Comparison of ENCODE assay signal across 8 cellular contexts in the genomic region with DNA sequence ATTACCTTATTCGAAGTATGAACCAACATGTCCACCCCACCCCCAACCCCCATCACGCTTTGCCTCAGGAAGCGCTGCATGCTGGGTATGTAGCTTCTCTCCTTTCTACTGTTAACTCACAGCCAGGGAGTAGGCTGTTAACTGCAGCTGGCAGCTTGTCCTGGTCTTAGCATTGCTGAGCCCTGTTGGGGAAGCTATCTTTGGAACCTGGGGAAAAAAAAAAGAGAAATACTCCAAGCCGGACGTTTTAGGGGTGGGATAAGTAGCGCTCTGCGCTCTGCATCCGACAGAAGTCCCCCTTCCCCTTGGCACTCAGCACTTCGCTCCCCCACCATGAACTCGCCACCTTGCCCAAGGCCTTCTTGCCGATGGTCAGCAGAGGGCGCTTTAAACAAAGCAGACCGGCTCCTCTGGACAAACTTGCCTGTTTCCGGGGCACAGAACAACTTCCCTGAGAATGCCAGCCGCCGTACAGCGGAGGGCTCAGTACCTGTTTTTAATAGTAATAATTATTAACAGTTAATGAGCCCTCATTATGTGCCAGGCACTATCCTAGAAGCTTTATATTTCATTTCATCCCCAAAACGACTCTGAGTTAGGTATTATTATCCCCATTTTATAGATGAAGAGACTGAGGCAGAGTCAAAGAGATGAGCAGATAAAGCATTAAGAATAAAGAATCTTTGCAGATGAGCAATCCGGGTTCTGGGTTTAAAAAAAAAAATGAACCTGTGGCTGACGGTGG. TPM values are rescaled to one million over a fixed set of nuclear protein-coding genes. Genes with fewer than 3 reads are reported as not detected.
DNase-seq lines count a peak whose midpoint lies in the region; ATAC-seq and TF ChIP-seq lines count a peak whose summit lies in the region.

No MANE protein-coding gene starts in this region.

- peaks cover 5% of the 10 kb centered on the region; the same call in 1 of the 2 replicates for H3F3A ChIP-seq in GM23338 (replicated peaks; ENCODE audit: low read depth)

- ATAC-seq in GM23338 = peak; percentile 61
- ATAC-seq in sciatic nerve = peak; percentile 85

- no peaks in the 10 kb centered on the region; the same call in 2 of the 3 replicates for H3K9me3 Mint-ChIP-seq in GM23338

- no peak overlapping the region for H3K27ac Mint-ChIP-seq in GM23338

- H3K9me2 ChIP-seq in GM23338 (ENCODE audit: insufficient read depth) = no peaks in the 10 kb centered on the region

- H3K4me2 ChIP-seq in GM23338 = peak overlapping the region; percentile 80

- no peak overlapping the region for H3K27ac ChIP-seq in C4-2B
- H3K27ac ChIP-seq in GM23338 (ENCODE audit: low read depth) = no peak overlapping the region

- peak; percentile 93 for TF ChIP-seq CTCF in C4-2B (conservative IDR thresholded peaks at IDR 0.05)
- TF ChIP-seq CTCF in GM23338 (conservative IDR thresholded peaks at IDR 0.05; ENCODE audit: low read depth in 2 of 2) = peak; percentile 96

- H3K4me3 Mint-ChIP-seq in GM23338 = peak overlapping the region; percentile 75

- H3K4me1 ChIP-seq in GM23338 (ENCODE audit: insufficient read depth) = peaks cover 30% of the 10 kb centered on the region

- intact Hi-C loops in sciatic nerve (cut with DNase I) = loop anchor here (5.0 kb wide), 3 partner anchors 79 to 1774 kb away; no protein-coding TSS in a partner anchor

- peak; percentile 92 for DNase-seq in GM23338 (ENCODE audit: low spot score)
- peak; percentile 80 for DNase-seq in NCI-H2029 (lab: John Stamatoyannopoulos, UW)
- DNase-seq in T-helper 9 cell = peak; percentile 58
- DNase-seq in astrocyte of the hippocampus (ENCODE audit: low read depth, low spot score) = peak; percentile 93
- DNase-seq in iPS DF 4.7 (ENCODE audit: extremely low read depth, low spot score) = peak; percentile 74
- peak; percentile 90 for DNase-seq in sciatic nerve (ENCODE audit: low spot score)
- DNase-seq in NCI-H187 treated with DMSO at 0.1 percent for 48 hours (lab: John Stamatoyannopoulos, UW) = no peak

- no peak overlapping the region for H2AFZ ChIP-seq in GM23338

- H3K4me1 Mint-ChIP-seq in GM23338 = peaks cover 39% of the 10 kb centered on the region

- H3K27me3 ChIP-seq in GM23338 (ENCODE audit: insufficient read depth) = peaks cover 10% of the 10 kb centered on the region

- no peaks in the 10 kb centered on the region for H3K79me2 ChIP-seq in GM23338 (replicated peaks; ENCODE audit: insufficient read depth)

- H3K4me3 ChIP-seq in GM23338 = peak overlapping the region; percentile 54

- no peaks in the 10 kb centered on the region for H3K36me3 ChIP-seq in GM23338 (ENCODE audit: insufficient read depth)

- H3K27me3 Mint-ChIP-seq in GM23338 (ENCODE audit: insufficient read depth, low read depth, poor library complexity) = peaks cover 40% of the 10 kb centered on the region

- H4K20me1 ChIP-seq in GM23338 (replicated peaks; ENCODE audit: insufficient read depth) = no peaks in the 10 kb centered on the region

- no peaks in the 10 kb centered on the region for H3K36me3 Mint-ChIP-seq in GM23338 (ENCODE audit: low read depth)

TF ChIP-seq in GM23338, 12 proteins besides CTCF, POLR2A, EP300 and RAD21 (continues in another document):
- TF ChIP-seq CREB1 (CRISPR knock-in tag; IDR thresholded peaks at IDR 0.05; ENCODE audit: low read depth) (no peak), NANOG (IDR thresholded peaks at IDR 0.05; ENCODE audit: borderline replicate concordance) (no peak), ETS1 (IDR thresholded peaks at IDR 0.05) (no peak), EZH2phosphoT487 (IDR thresholded peaks at IDR 0.05; ENCODE audit: unreplicated experiment) (no peak), JUNB (IDR thresholded peaks at IDR 0.05; ENCODE audit: unreplicated experiment) (no peak), STAT1 (IDR thresholded peaks at IDR 0.05; ENCODE audit: unreplicated experiment) (no peak), ZNF331 (CRISPR knock-in tag; IDR thresholded peaks at IDR 0.05; ENCODE audit: low read depth) (no peak), ZNF114 (CRISPR knock-in tag; IDR thresholded peaks at IDR 0.05) (no peak)
- TF ChIP-seq, protein P1, sequence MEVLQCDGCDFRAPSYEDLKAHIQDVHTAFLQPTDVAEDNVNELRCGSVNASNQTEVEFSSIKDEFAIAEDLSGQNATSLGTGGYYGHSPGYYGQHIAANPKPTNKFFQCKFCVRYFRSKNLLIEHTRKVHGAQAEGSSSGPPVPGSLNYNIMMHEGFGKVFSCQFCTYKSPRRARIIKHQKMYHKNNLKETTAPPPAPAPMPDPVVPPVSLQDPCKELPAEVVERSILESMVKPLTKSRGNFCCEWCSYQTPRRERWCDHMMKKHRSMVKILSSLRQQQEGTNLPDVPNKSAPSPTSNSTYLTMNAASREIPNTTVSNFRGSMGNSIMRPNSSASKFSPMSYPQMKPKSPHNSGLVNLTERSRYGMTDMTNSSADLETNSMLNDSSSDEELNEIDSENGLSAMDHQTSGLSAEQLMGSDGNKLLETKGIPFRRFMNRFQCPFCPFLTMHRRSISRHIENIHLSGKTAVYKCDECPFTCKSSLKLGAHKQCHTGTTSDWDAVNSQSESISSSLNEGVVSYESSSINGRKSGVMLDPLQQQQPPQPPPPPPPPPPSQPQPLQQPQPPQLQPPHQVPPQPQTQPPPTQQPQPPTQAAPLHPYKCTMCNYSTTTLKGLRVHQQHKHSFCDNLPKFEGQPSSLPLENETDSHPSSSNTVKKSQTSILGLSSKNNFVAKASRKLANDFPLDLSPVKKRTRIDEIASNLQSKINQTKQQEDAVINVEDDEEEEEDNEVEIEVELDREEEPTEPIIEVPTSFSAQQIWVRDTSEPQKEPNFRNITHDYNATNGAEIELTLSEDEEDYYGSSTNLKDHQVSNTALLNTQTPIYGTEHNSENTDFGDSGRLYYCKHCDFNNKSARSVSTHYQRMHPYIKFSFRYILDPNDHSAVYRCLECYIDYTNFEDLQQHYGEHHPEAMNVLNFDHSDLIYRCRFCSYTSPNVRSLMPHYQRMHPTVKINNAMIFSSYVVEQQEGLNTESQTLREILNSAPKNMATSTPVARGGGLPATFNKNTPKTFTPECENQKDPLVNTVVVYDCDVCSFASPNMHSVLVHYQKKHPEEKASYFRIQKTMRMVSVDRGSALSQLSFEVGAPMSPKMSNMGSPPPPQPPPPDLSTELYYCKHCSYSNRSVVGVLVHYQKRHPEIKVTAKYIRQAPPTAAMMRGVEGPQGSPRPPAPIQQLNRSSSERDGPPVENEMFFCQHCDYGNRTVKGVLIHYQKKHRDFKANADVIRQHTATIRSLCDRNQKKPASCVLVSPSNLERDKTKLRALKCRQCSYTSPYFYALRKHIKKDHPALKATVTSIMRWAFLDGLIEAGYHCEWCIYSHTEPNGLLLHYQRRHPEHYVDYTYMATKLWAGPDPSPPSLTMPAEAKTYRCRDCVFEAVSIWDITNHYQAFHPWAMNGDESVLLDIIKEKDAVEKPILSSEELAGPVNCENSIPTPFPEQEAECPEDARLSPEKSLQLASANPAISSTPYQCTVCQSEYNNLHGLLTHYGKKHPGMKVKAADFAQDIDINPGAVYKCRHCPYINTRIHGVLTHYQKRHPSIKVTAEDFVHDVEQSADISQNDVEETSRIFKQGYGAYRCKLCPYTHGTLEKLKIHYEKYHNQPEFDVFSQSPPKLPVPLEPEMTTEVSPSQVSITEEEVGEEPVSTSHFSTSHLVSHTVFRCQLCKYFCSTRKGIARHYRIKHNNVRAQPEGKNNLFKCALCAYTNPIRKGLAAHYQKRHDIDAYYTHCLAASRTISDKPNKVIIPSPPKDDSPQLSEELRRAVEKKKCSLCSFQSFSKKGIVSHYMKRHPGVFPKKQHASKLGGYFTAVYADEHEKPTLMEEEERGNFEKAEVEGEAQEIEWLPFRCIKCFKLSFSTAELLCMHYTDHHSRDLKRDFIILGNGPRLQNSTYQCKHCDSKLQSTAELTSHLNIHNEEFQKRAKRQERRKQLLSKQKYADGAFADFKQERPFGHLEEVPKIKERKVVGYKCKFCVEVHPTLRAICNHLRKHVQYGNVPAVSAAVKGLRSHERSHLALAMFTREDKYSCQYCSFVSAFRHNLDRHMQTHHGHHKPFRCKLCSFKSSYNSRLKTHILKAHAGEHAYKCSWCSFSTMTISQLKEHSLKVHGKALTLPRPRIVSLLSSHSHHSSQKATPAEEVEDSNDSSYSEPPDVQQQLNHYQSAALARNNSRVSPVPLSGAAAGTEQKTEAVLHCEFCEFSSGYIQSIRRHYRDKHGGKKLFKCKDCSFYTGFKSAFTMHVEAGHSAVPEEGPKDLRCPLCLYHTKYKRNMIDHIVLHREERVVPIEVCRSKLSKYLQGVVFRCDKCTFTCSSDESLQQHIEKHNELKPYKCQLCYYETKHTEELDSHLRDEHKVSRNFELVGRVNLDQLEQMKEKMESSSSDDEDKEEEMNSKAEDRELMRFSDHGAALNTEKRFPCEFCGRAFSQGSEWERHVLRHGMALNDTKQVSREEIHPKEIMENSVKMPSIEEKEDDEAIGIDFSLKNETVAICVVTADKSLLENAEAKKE (CRISPR knock-in tag; IDR thresholded peaks at IDR 0.05) = no peak

RNA-seq across cellular contexts. Expression of gene MDFI, which starts 35.2 kb away (rescaled TPM):
- total RNA-seq in GM23338 (2014; rRNA removed; shearing (Covaris generic)) = 41.5 and 51.4 TPM in 2 replicates
- 2.8 and 3.4 TPM in 2 replicates for polyA plus RNA-seq in GM23338 (2016; fragmentation: Nextera tagmentation; extraction: Ambion mirVana)
- total RNA-seq in sciatic nerve = 15.2 TPM

RNA-seq across cellular contexts. Expression of gene FOXP4, which starts 56.9 kb away (rescaled TPM):
- total RNA-seq in GM23338 (2014; rRNA removed; shearing (Covaris generic)) = 9.7 and 13.5 TPM in 2 replicates
- polyA plus RNA-seq in GM23338 (2016; fragmentation: Nextera tagmentation; extraction: Ambion mirVana) = 5.1 and 6.3 TPM in 2 replicates
- total RNA-seq in sciatic nerve = 39.2 TPM
